18 cellular contexts compared by ENCODE assay signal in the genomic region with DNA sequence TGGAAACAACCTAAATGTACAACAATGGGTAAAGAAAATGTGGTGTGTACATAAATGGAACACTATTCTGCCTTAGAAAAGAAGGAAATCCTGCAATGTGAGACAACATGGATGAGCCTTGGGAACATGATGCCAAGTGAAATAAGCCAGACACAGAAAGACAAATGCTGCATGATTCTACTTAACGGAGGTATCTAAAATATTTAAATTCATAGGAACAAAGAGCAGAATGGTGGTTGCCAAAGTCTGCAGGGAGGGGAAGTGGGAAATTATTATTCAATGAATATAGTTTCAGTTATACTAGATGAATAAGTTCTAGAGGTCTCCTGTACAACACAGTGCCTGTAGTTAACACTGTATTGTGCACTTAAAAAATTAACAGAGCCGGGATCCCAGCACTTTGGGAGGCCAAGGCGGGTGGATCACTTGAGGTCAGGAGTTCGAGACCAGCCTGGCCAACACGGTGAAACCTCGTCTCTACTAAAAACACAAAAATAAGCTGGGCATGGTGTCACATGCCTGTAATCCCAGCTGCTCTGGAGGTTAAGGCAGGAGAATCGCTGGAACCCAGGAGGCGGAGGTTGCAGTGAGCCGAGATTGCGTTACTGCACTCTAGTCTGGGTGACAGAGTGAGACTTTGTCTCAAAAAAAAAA.
DNase-seq lines count a peak whose midpoint lies in the region; ATAC-seq, FAIRE-seq and TF ChIP-seq lines count a peak whose summit lies in the region.
"Had no signal": no experiment of that assay in that cellular context is flagged by ENCODE, and none has a peak within 500 bp of the region (broad histone marks: within the 10 kb centered on the region; RNA-seq: fewer than 3 reads in every experiment).

No MANE protein-coding gene starts in this region.

- no peaks in the 10 kb centered on the region for H3K36me3 Mint-ChIP-seq in activated CD4-positive, alpha-beta T cell treated with anti-CD3 and anti-CD28 coated beads, Interleukin-2, amount 10 ng/mL, durations not matched to agents 24 days and 14 days (ENCODE audit: low read depth)
- no peaks in the 10 kb centered on the region for H3K36me3 Mint-ChIP-seq in stimulated activated memory B cell treated with anti-CD40 and anti-IgM and Interleukin-4, amounts not matched to agents 10 μg/mL and 1 μg/mL and 100 μg/mL, for 72 hours
- no peaks in the 10 kb centered on the region for H3K36me3 Mint-ChIP-seq in T-cell
- H3K36me3 Mint-ChIP-seq: IgD-negative memory B cell had no signal

- RAD21 ChIA-PET in GM12878 (lab: Charles Lee; ENCODE audit: unreplicated experiment), result no interaction called here

- BruUV-seq in GM12878 (replicated peaks; lab: Mats Ljungman, UMichigan), result no TSS peak

- H3K27me3 ChIP-seq in Karpas-422 (ENCODE audit: low read length) (0 out of 2 replicates have a peak, but pooled peaks cover 3% of the 10 kb centered on the region), GM12878 (replicated peaks in 1 of 2; ENCODE audit: control insufficient read depth in 2 of 2, insufficient read depth in 2 of 2, low read length in 1 of 2) (peaks cover 0 to 3% of the 10 kb centered on the region in 2 experiments; a peak in 2 of 4 replicates)
- H3K27me3 ChIP-seq: BLaER1 had no signal

- ATAC-seq in GM12878 (0 out of 3 replicates have a peak, but pooled peaks have one; percentile 34), T-cell (replicated peaks in 1 of 4) (no peak)
- peak; percentile 87 for ATAC-seq in stimulated activated memory B cell treated with anti-CD40 and anti-IgM and Interleukin-4, amounts not matched to agents 10 μg/mL and 1 μg/mL and 100 μg/mL, for 72 hours

- H3K9ac ChIP-seq in Karpas-422 (ENCODE audit: low read length), result no peak overlapping the region
- H3K9ac ChIP-seq in GM12878 (ENCODE audit: control insufficient read depth, insufficient read depth, low read length), result no peak overlapping the region
- H3K9ac ChIP-seq: BLaER1, GM23248 had no signal

- no peak for TF ChIP-seq RAD21 in GM12878 (IDR thresholded peaks at IDR 0.05; ENCODE audit: insufficient read depth, low read depth, low read length)

- no peaks in the 10 kb centered on the region for H3K9me2 ChIP-seq in Karpas-422 (replicated peaks; ENCODE audit: insufficient read depth, low read length)

- 78% methylated on average over 10 of the region's 10 CpGs for WGBS in GM12878 (ENCODE audit: insufficient coverage, insufficient replicate concordance, low lambda C conversion rate, missing lambda C conversion rate)

- peak overlapping the region; percentile 70 for H3K27ac Mint-ChIP-seq in activated CD4-positive, alpha-beta T cell treated with anti-CD3 and anti-CD28 coated beads, Interleukin-2, amount 10 ng/mL, durations not matched to agents 24 days and 14 days
- peak overlapping the region; percentile 64 for H3K27ac Mint-ChIP-seq in stimulated activated memory B cell treated with anti-CD40 and anti-IgM and Interleukin-4, amounts not matched to agents 10 μg/mL and 1 μg/mL and 100 μg/mL, for 72 hours
- no peak overlapping the region for H3K27ac Mint-ChIP-seq in T-cell
- H3K27ac Mint-ChIP-seq: IgD-negative memory B cell had no signal

- H3K4me1 Mint-ChIP-seq in activated CD4-positive, alpha-beta T cell treated with anti-CD3 and anti-CD28 coated beads, Interleukin-2, amount 10 ng/mL, durations not matched to agents 24 days and 14 days, result peaks cover 55% of the 10 kb centered on the region
- peaks cover 63% of the 10 kb centered on the region for H3K4me1 Mint-ChIP-seq in stimulated activated memory B cell treated with anti-CD40 and anti-IgM and Interleukin-4, amounts not matched to agents 10 μg/mL and 1 μg/mL and 100 μg/mL, for 72 hours
- peaks cover 37 to 43% (median 40%) of the 10 kb centered on the region in 3 donors for H3K4me1 Mint-ChIP-seq in T-cell

- H3K4me3 Mint-ChIP-seq in activated CD4-positive, alpha-beta T cell treated with anti-CD3 and anti-CD28 coated beads, Interleukin-2, amount 10 ng/mL, durations not matched to agents 24 days and 14 days, result no peak overlapping the region
- H3K4me3 Mint-ChIP-seq in stimulated activated memory B cell treated with anti-CD40 and anti-IgM and Interleukin-4, amounts not matched to agents 10 μg/mL and 1 μg/mL and 100 μg/mL, for 72 hours, result no peak overlapping the region
- no peak overlapping the region for H3K4me3 Mint-ChIP-seq in T-cell

- H3K27ac ChIP-seq in Karpas-422 (ENCODE audit: low read length) (no peak overlapping the region), GM12878 (ENCODE audit: control insufficient read depth, insufficient read depth) (no peak overlapping the region)
- H3K27ac ChIP-seq: BLaER1, GM23248 had no signal

- H3K27me3 Mint-ChIP-seq in activated CD4-positive, alpha-beta T cell treated with anti-CD3 and anti-CD28 coated beads, Interleukin-2, amount 10 ng/mL, durations not matched to agents 24 days and 14 days, result peaks cover 8% of the 10 kb centered on the region
- peaks cover 19% of the 10 kb centered on the region for H3K27me3 Mint-ChIP-seq in stimulated activated memory B cell treated with anti-CD40 and anti-IgM and Interleukin-4, amounts not matched to agents 10 μg/mL and 1 μg/mL and 100 μg/mL, for 72 hours
- H3K27me3 Mint-ChIP-seq in T-cell, result peaks cover 0 to 10% of the 10 kb centered on the region in 2 donors

- TF ChIP-seq EP300 in GM12878 (IDR thresholded peaks at IDR 0.05; ENCODE audit: borderline replicate concordance in 1 of 2, control insufficient read depth in 1 of 2, low read depth in 2 of 2, low read length in 2 of 2), result no peak

- H3K9me3 ChIP-seq in Karpas-422 (ENCODE audit: low read length) (peaks cover 4% of the 10 kb centered on the region; the same call in 1 of the 2 replicates), GM12878 (replicated peaks; ENCODE audit: control insufficient read depth, insufficient read depth, low read length) (peaks cover 2% of the 10 kb centered on the region; the same call in 1 of the 3 replicates)

- in situ Hi-C loops in GM12878 (cut with MboI), result no loop called here

- peaks cover 18% of the 10 kb centered on the region for H3K4me1 ChIP-seq in Karpas-422 (ENCODE audit: low read length)
- no peaks in the 10 kb centered on the region for H3K4me1 ChIP-seq in GM12878 (ENCODE audit: control insufficient read depth, insufficient read depth, low read length)

- intact Hi-C loops in activated CD4-positive, alpha-beta T cell treated with anti-CD3 and anti-CD28 coated beads, Interleukin-2, amount 10 ng/mL, durations not matched to agents 24 days and 14 days (cut with micrococcal nuclease), result no loop called here
- intact Hi-C loops in GM12878 (cut with micrococcal nuclease; ENCODE audit: unreplicated experiment), result no loop called here

- CTCF ChIA-PET in GM12878 (lab: Yijun Ruan, JAX) (no interaction called here), T-cell (lab: Charles Lee) (no interaction called here)

- H3K9me3 Mint-ChIP-seq in activated CD4-positive, alpha-beta T cell treated with anti-CD3 and anti-CD28 coated beads, Interleukin-2, amount 10 ng/mL, durations not matched to agents 24 days and 14 days, result peaks cover 7% of the 10 kb centered on the region
- peaks cover 10% of the 10 kb centered on the region for H3K9me3 Mint-ChIP-seq in stimulated activated memory B cell treated with anti-CD40 and anti-IgM and Interleukin-4, amounts not matched to agents 10 μg/mL and 1 μg/mL and 100 μg/mL, for 72 hours
- no peaks in the 10 kb centered on the region for H3K9me3 Mint-ChIP-seq in T-cell

- POLR2A ChIA-PET in GM12878 (lab: Charles Lee) (no interaction called here), T-cell (lab: Charles Lee) (interaction anchor here in 1 of 2 donors (0.7 kb wide), 1 partner anchor 116 kb away, joined by 4 read pairs; no protein-coding TSS in a partner anchor)

- DNase-seq in activated CD4-positive, alpha-beta T cell treated with anti-CD3 and anti-CD28 coated beads, Interleukin-2, amount 10 ng/mL, durations not matched to agents 24 days and 14 days, result no peak
- no peak for DNase-seq in activated CD4-positive, alpha-beta T cell treated with anti-CD3 and anti-CD28 coated beads, Interleukin-2, amount 50 U/mL, for 4 hours
- peak; percentile 31 for DNase-seq in Karpas-422
- DNase-seq in GM12878 (ENCODE audit: low read depth, low spot score), result no peak
- no peak for DNase-seq in SKM-1 treated with dmso at 0.1 percent for 144 hours (lab: John Stamatoyannopoulos, UW; ENCODE audit: unreplicated experiment)
- DNase-seq in NCI-H128 (lab: John Stamatoyannopoulos, UW; ENCODE audit: unreplicated experiment), result no peak
- DNase-seq in T-cell, result no peak
- DNase-seq: 8988T, GM23248, NCI-H146, NCI-H2081 treated with DMSO at 0.1 percent for 48 hours, NCI-H524 had no signal

- no peak for TF ChIP-seq POLR2A in GM12878 (IDR thresholded peaks at IDR 0.05; ENCODE audit: low read depth, low read length)

- H3K36me3 ChIP-seq in Karpas-422 (ENCODE audit: insufficient read depth, low read length) (no peaks in the 10 kb centered on the region; the same call in 1 of the 2 replicates), GM12878 (ENCODE audit: control insufficient read depth in 2 of 2, insufficient read depth in 2 of 2, low read length in 1 of 2) (no peaks in the 10 kb centered on the region)
- H3K36me3 ChIP-seq: BLaER1 had no signal

- FAIRE-seq in GM12878 (lab: Jason Lieb, UNC), result no peak
- FAIRE-seq: G401.6, GM19239, RCC 7860 had no signal

- no peak for TF ChIP-seq CTCF in GM12878 (IDR thresholded peaks at IDR 0.05 in 2 of 3, conservative IDR thresholded peaks at IDR 0.05 in 1 of 3; ENCODE audit: control insufficient read depth in 2 of 3, extremely low read depth in 1 of 3, insufficient read depth in 1 of 3, low read depth in 3 of 3, low read length in 3 of 3)

- H3K4me3 ChIP-seq in Karpas-422 (ENCODE audit: low read length), result no peak overlapping the region
- no peak overlapping the region for H3K4me3 ChIP-seq in GM12878
- H3K4me3 ChIP-seq: BLaER1, GM23248 had no signal

- H3K4me2 ChIP-seq in Karpas-422 (ENCODE audit: low read depth, low read length, poor library complexity, severe bottlenecking) (no peak overlapping the region), GM12878 (ENCODE audit: control insufficient read depth, insufficient read depth) (no peak overlapping the region)

- H3K79me2 ChIP-seq in Karpas-422 (ENCODE audit: low read length), result no peaks in the 10 kb centered on the region
- H3K79me2 ChIP-seq in GM12878 (ENCODE audit: control insufficient read depth, insufficient read depth, low read length), result no peaks in the 10 kb centered on the region

- no peak overlapping the region for H2AFZ ChIP-seq in Karpas-422 (ENCODE audit: low read length)
- H2AFZ ChIP-seq in GM12878 (ENCODE audit: control insufficient read depth, low read depth, low read length), result no peak overlapping the region
- H2AFZ ChIP-seq: GM23248 had no signal

- no peaks in the 10 kb centered on the region for H4K20me1 ChIP-seq in Karpas-422 (ENCODE audit: insufficient read depth, low read depth, low read length)
- no peaks in the 10 kb centered on the region for H4K20me1 ChIP-seq in GM12878 (ENCODE audit: control insufficient read depth, insufficient read depth)
- H4K20me1 ChIP-seq: BLaER1 had no signal

- SMC1A ChIA-PET in GM12878 (lab: Charles Lee; ENCODE audit: uncharacterized antibody, unreplicated experiment), result no interaction called here

TF ChIP-seq in GM12878, 131 proteins besides CTCF, POLR2A, EP300 and RAD21 (continues in another document):
- no peak for TF ChIP-seq ASH2L (IDR thresholded peaks at IDR 0.05; ENCODE audit: borderline replicate concordance, low read depth)

Comparison
In these comparisons a context has a peak if more than half of its experiments do, and no peak if none do; other contexts are left out.
1. H3K27ac Mint-ChIP-seq: peak in activated CD4-positive, alpha-beta T cell treated with anti-CD3 and anti-CD28 coated beads, Interleukin-2, amount 10 ng/mL, durations not matched to agents 24 days and 14 days (single experiment) and stimulated activated memory B cell treated with anti-CD40 and anti-IgM and Interleukin-4, amounts not matched to agents 10 μg/mL and 1 μg/mL and 100 μg/mL, for 72 hours (single experiment); none in T-cell (0 of 2).
2. ATAC-seq: peak in GM12878 (single experiment) and stimulated activated memory B cell treated with anti-CD40 and anti-IgM and Interleukin-4, amounts not matched to agents 10 μg/mL and 1 μg/mL and 100 μg/mL, for 72 hours (single experiment); none in T-cell (0 of 4).